In the genomic region with DNA sequence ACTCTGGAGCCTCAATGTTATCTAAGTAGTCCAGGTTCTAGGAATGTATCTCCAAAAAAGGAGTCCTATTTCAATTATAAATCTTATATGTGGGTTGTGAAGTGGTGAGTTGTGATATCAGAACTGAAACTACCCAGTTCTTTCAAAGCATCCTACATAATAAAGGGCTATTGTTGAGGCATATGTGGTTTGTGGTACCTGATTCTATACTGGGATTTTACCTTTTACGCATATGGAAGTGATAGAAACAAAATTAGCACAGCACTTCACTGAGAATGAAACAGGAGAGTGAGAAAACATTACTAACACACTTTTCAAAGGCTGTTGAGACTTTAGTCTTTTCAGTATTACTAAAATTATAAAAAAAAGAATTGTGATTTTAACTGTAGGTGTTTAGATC, we compare ENCODE assay signal across 1 cellular context.
TF ChIP-seq lines count a peak whose summit lies in the region.

No MANE protein-coding gene starts in this region.

TF ChIP-seq in GM12878, 131 proteins besides CTCF, POLR2A, EP300 and RAD21 (continued from another document and continues in another):
- no peak for TF ChIP-seq CUX1 (IDR thresholded peaks at IDR 0.05; ENCODE audit: insufficient replicate concordance, low read depth, low read length)
- TF ChIP-seq, protein P1, sequence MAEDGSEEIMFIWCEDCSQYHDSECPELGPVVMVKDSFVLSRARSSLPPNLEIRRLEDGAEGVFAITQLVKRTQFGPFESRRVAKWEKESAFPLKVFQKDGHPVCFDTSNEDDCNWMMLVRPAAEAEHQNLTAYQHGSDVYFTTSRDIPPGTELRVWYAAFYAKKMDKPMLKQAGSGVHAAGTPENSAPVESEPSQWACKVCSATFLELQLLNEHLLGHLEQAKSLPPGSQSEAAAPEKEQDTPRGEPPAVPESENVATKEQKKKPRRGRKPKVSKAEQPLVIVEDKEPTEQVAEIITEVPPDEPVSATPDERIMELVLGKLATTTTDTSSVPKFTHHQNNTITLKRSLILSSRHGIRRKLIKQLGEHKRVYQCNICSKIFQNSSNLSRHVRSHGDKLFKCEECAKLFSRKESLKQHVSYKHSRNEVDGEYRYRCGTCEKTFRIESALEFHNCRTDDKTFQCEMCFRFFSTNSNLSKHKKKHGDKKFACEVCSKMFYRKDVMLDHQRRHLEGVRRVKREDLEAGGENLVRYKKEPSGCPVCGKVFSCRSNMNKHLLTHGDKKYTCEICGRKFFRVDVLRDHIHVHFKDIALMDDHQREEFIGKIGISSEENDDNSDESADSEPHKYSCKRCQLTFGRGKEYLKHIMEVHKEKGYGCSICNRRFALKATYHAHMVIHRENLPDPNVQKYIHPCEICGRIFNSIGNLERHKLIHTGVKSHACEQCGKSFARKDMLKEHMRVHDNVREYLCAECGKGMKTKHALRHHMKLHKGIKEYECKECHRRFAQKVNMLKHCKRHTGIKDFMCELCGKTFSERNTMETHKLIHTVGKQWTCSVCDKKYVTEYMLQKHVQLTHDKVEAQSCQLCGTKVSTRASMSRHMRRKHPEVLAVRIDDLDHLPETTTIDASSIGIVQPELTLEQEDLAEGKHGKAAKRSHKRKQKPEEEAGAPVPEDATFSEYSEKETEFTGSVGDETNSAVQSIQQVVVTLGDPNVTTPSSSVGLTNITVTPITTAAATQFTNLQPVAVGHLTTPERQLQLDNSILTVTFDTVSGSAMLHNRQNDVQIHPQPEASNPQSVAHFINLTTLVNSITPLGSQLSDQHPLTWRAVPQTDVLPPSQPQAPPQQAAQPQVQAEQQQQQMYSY (CRISPR knock-in tag; IDR thresholded peaks at IDR 0.05), result no peak
- TF ChIP-seq ZNF274 (IDR thresholded peaks at IDR 0.05; ENCODE audit: insufficient read depth, insufficient read length), result no peak
- TF ChIP-seq BACH1 (IDR thresholded peaks at IDR 0.05; ENCODE audit: borderline replicate concordance), result peak; percentile 88; the same call in 1 of the 2 replicates
- no peak for TF ChIP-seq ZNF622 (IDR thresholded peaks at IDR 0.05)
- TF ChIP-seq MTA3 (IDR thresholded peaks at IDR 0.05; ENCODE audit: borderline replicate concordance, low read length), result peak; percentile 79
- no peak for TF ChIP-seq ZBTB4 (CRISPR knock-in tag; IDR thresholded peaks at IDR 0.05)
- TF ChIP-seq FOS (IDR thresholded peaks at IDR 0.05; ENCODE audit: borderline replicate concordance, extremely low read depth, insufficient read length), result no peak
- TF ChIP-seq WRNIP1 (IDR thresholded peaks at IDR 0.05; ENCODE audit: borderline replicate concordance, low read depth, low read length), result no peak
- TF ChIP-seq BMI1 (IDR thresholded peaks at IDR 0.05; ENCODE audit: borderline replicate concordance), result peak; percentile 74
- peak; percentile 88 for TF ChIP-seq CBFB (IDR thresholded peaks at IDR 0.05; ENCODE audit: low read depth)
- TF ChIP-seq POLR2AphosphoS5 (IDR thresholded peaks at IDR 0.05; ENCODE audit: low read length), result no peak
- peak; percentile 53; the same call in 1 of the 2 replicates for TF ChIP-seq CREB1 (IDR thresholded peaks at IDR 0.05; ENCODE audit: low read depth)
- peak; percentile 87 to 91 for TF ChIP-seq IKZF2 (IDR thresholded peaks at IDR 0.05)
- TF ChIP-seq EZH2 (IDR thresholded peaks at IDR 0.05; ENCODE audit: borderline replicate concordance, control insufficient read depth, low read depth, low read length), result no peak
- TF ChIP-seq SUZ12 (IDR thresholded peaks at IDR 0.05; ENCODE audit: unreplicated experiment), result no peak
- peak; percentile 46 to 62 for TF ChIP-seq BHLHE40 (IDR thresholded peaks at IDR 0.05; ENCODE audit: borderline replicate concordance in 1 of 2, low read depth in 2 of 2, low read length in 1 of 2)
- no peak for TF ChIP-seq TARDBP (IDR thresholded peaks at IDR 0.05; ENCODE audit: borderline replicate concordance)
- peak; percentile 80; the same call in 1 of the 2 replicates for TF ChIP-seq RELB (IDR thresholded peaks at IDR 0.05; ENCODE audit: low read depth)
- TF ChIP-seq E4F1 (IDR thresholded peaks at IDR 0.05; ENCODE audit: borderline replicate concordance, partially characterized antibody), result no peak
- peak; percentile 39; the same call in 1 of the 2 replicates for TF ChIP-seq GABPA (IDR thresholded peaks at IDR 0.05; ENCODE audit: low read depth)
- peak; percentile 67; the same call in 1 of the 2 replicates for TF ChIP-seq IRF4 (IDR thresholded peaks at IDR 0.05; ENCODE audit: low read depth, low read length)
- no peak for TF ChIP-seq ZNF207 (IDR thresholded peaks at IDR 0.05; ENCODE audit: borderline replicate concordance)
- no peak for TF ChIP-seq POU2F2 (IDR thresholded peaks at IDR 0.05; ENCODE audit: borderline replicate concordance, low read depth, low read length)
- no peak for TF ChIP-seq HDAC2 (IDR thresholded peaks at IDR 0.05)
- no peak for TF ChIP-seq RAD51 (IDR thresholded peaks at IDR 0.05)
- peak; percentile 84 for TF ChIP-seq DPF2 (IDR thresholded peaks at IDR 0.05)
- no peak for TF ChIP-seq HCFC1 (IDR thresholded peaks at IDR 0.05; ENCODE audit: low read length)
- TF ChIP-seq NR2C2 (IDR thresholded peaks at IDR 0.05; ENCODE audit: borderline replicate concordance, control insufficient read depth, insufficient read length, low read depth), result no peak
- TF ChIP-seq BCL3 (IDR thresholded peaks at IDR 0.05; ENCODE audit: borderline replicate concordance, insufficient read depth, low read depth, low read length, poor library complexity, severe bottlenecking), result peak; percentile 73
- TF ChIP-seq EED (IDR thresholded peaks at IDR 0.05; ENCODE audit: low read depth), result peak; percentile 47; the same call in 1 of the 2 replicates
- peak; percentile 58; the same call in 1 of the 2 replicates for TF ChIP-seq JUND (IDR thresholded peaks at IDR 0.05; ENCODE audit: low read depth, low read length)
- TF ChIP-seq MEF2A (IDR thresholded peaks at IDR 0.05; ENCODE audit: insufficient read depth, low read depth, low read length), result peak; percentile 85; the same call in 1 of the 2 replicates
- TF ChIP-seq, protein P2, sequence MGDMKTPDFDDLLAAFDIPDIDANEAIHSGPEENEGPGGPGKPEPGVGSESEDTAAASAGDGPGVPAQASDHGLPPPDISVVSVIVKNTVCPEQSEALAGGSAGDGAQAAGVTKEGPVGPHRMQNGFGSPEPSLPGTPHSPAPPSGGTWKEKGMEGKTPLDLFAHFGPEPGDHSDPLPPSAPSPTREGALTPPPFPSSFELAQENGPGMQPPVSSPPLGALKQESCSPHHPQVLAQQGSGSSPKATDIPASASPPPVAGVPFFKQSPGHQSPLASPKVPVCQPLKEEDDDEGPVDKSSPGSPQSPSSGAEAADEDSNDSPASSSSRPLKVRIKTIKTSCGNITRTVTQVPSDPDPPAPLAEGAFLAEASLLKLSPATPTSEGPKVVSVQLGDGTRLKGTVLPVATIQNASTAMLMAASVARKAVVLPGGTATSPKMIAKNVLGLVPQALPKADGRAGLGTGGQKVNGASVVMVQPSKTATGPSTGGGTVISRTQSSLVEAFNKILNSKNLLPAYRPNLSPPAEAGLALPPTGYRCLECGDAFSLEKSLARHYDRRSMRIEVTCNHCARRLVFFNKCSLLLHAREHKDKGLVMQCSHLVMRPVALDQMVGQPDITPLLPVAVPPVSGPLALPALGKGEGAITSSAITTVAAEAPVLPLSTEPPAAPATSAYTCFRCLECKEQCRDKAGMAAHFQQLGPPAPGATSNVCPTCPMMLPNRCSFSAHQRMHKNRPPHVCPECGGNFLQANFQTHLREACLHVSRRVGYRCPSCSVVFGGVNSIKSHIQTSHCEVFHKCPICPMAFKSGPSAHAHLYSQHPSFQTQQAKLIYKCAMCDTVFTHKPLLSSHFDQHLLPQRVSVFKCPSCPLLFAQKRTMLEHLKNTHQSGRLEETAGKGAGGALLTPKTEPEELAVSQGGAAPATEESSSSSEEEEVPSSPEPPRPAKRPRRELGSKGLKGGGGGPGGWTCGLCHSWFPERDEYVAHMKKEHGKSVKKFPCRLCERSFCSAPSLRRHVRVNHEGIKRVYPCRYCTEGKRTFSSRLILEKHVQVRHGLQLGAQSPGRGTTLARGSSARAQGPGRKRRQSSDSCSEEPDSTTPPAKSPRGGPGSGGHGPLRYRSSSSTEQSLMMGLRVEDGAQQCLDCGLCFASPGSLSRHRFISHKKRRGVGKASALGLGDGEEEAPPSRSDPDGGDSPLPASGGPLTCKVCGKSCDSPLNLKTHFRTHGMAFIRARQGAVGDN (IDR thresholded peaks at IDR 0.05), result no peak
